Comparison of ENCODE assay signal across 8 cellular contexts in genomic region chr10:8060010-8060703, GRCh38. TPM values are rescaled to one million over a fixed set of nuclear protein-coding genes. Genes with fewer than 3 reads are reported as not detected.
DNase-seq lines count a peak whose midpoint lies in the region; ATAC-seq and TF ChIP-seq lines count a peak whose summit lies in the region.

No MANE protein-coding gene starts in this region.

- H3K9me3 Mint-ChIP-seq in endodermal cell: no peaks in the 10 kb centered on the region
- no peaks in the 10 kb centered on the region for H3K9me3 Mint-ChIP-seq in stimulated activated naive CD8-positive, alpha-beta T cell treated with anti-CD3 and anti-CD28 coated beads, Interleukin-15, amount 100 ng/mL, for 72 hours

- DNase-seq in T-helper 2 cell (peak in 4 of 5 experiments; percentile 59 to 95 (median 66)), endodermal cell (no peak), occipital lobe (lab: John Stamatoyannopoulos, UW) (no peak), DMS 273 treated with DMSO at 0.1 percent for 48 hours (lab: John Stamatoyannopoulos, UW) (no peak), left cardiac atrium (no peak)
- peak; percentile 53 to 76 for DNase-seq in stimulated activated naive CD8-positive, alpha-beta T cell treated with anti-CD3 and anti-CD28 coated beads, Interleukin-15, amount 100 ng/mL, for 72 hours

- H3K4me1 Mint-ChIP-seq in endodermal cell: peaks cover 81% of the 10 kb centered on the region
- H3K4me1 Mint-ChIP-seq in stimulated activated naive CD8-positive, alpha-beta T cell treated with anti-CD3 and anti-CD28 coated beads, Interleukin-15, amount 100 ng/mL, for 72 hours: peaks cover 81% of the 10 kb centered on the region

- peak overlapping the region; percentile 74 for H3K4me3 ChIP-seq in endodermal cell (ENCODE audit: low read length)

- no peak overlapping the region for H3K27ac ChIP-seq in endodermal cell (ENCODE audit: low read depth, low read length)

- peak overlapping the region; percentile 86 for H3K4me3 Mint-ChIP-seq in endodermal cell
- H3K4me3 Mint-ChIP-seq in stimulated activated naive CD8-positive, alpha-beta T cell treated with anti-CD3 and anti-CD28 coated beads, Interleukin-15, amount 100 ng/mL, for 72 hours: peak overlapping the region; percentile 63 to 76

- H3K36me3 ChIP-seq in endodermal cell (ENCODE audit: control insufficient read depth, insufficient read depth, low read length): peaks cover 50% of the 10 kb centered on the region

- intact Hi-C loops in left cardiac atrium (cut with DNase I): no loop called here

- WGBS in endodermal cell (ENCODE audit: insufficient coverage in 1 of 2, insufficient read length in 1 of 2), 2 experiments: 23 to 25% methylated on average over 9 to 12 of the region's 15 CpGs

- H3K27me3 Mint-ChIP-seq in endodermal cell (ENCODE audit: insufficient read depth): peaks cover 93% of the 10 kb centered on the region
- no peaks in the 10 kb centered on the region for H3K27me3 Mint-ChIP-seq in stimulated activated naive CD8-positive, alpha-beta T cell treated with anti-CD3 and anti-CD28 coated beads, Interleukin-15, amount 100 ng/mL, for 72 hours

- ATAC-seq in GM18907 (IDR thresholded peaks at IDR 0.05; ENCODE audit: unreplicated experiment) (peak; percentile 46), HG02870 (IDR thresholded peaks at IDR 0.05; ENCODE audit: unreplicated experiment) (peak; percentile 45), left cardiac atrium (no peak)
- ATAC-seq in stimulated activated naive CD8-positive, alpha-beta T cell treated with anti-CD3 and anti-CD28 coated beads, Interleukin-15, amount 100 ng/mL, for 72 hours: peak; percentile 47

- no peak for TF ChIP-seq CTCF in endodermal cell (conservative IDR thresholded peaks at IDR 0.05)

- H3K36me3 Mint-ChIP-seq in endodermal cell (ENCODE audit: low read depth): peaks cover 86% of the 10 kb centered on the region

- H3K9ac ChIP-seq in endodermal cell (ENCODE audit: extremely low read depth, low read length, poor library complexity, severe bottlenecking): no peak overlapping the region

- H3K4me1 ChIP-seq in endodermal cell (ENCODE audit: control insufficient read depth, insufficient read depth, low read length): peaks cover 36% of the 10 kb centered on the region

- H3K27me3 ChIP-seq in endodermal cell (ENCODE audit: control insufficient read depth, insufficient read depth, low read length, poor library complexity, severe bottlenecking): peaks cover 49% of the 10 kb centered on the region

- H3K27ac Mint-ChIP-seq in endodermal cell: no peak overlapping the region
- peak overlapping the region; percentile 80 to 88 for H3K27ac Mint-ChIP-seq in stimulated activated naive CD8-positive, alpha-beta T cell treated with anti-CD3 and anti-CD28 coated beads, Interleukin-15, amount 100 ng/mL, for 72 hours

- no peaks in the 10 kb centered on the region for H3K9me3 ChIP-seq in endodermal cell (ENCODE audit: control insufficient read depth, low read length)

RNA-seq across cellular contexts. Expression of gene GATA3, which starts 5.7 kb away (rescaled TPM):
- total RNA-seq in endodermal cell (100 to 1,000 TPM in 1 of 2 donors, 10 to 100 TPM in 1; 51.3 to 103 TPM), occipital lobe (not detected), left cardiac atrium (1 to 10 TPM; 1.9 to 2.1 TPM)
- 6.0 TPM for polyA plus RNA-seq in endodermal cell (2013, experiment 1 of 2)
- 6.7 TPM for polyA plus RNA-seq in endodermal cell (2013, experiment 2 of 2)

Comparison
In these comparisons a context has a peak if more than half of its experiments do, and no peak if none do; other contexts are left out.
1. ATAC-seq: peak in GM18907 (single experiment), HG02870 (single experiment) and stimulated activated naive CD8-positive, alpha-beta T cell treated with anti-CD3 and anti-CD28 coated beads, Interleukin-15, amount 100 ng/mL, for 72 hours (single experiment); none in left cardiac atrium (0 of 2).
2. DNase-seq: peak in T-helper 2 cell (4 of 5) and stimulated activated naive CD8-positive, alpha-beta T cell treated with anti-CD3 and anti-CD28 coated beads, Interleukin-15, amount 100 ng/mL, for 72 hours (2 of 2); none in endodermal cell (single experiment), occipital lobe (single experiment), DMS 273 treated with DMSO at 0.1 percent for 48 hours (single experiment) and left cardiac atrium (single experiment).
3. RNA of gene GATA3, which starts 5.7 kb away (total RNA-seq): 51.3 to 103 TPM in endodermal cell; 1.9 to 2.1 TPM in left cardiac atrium and not detected in occipital lobe (single experiment); every median in the first group is over 10 times any median in the second.